1 cellular context compared by ENCODE assay signal in the genomic region with DNA sequence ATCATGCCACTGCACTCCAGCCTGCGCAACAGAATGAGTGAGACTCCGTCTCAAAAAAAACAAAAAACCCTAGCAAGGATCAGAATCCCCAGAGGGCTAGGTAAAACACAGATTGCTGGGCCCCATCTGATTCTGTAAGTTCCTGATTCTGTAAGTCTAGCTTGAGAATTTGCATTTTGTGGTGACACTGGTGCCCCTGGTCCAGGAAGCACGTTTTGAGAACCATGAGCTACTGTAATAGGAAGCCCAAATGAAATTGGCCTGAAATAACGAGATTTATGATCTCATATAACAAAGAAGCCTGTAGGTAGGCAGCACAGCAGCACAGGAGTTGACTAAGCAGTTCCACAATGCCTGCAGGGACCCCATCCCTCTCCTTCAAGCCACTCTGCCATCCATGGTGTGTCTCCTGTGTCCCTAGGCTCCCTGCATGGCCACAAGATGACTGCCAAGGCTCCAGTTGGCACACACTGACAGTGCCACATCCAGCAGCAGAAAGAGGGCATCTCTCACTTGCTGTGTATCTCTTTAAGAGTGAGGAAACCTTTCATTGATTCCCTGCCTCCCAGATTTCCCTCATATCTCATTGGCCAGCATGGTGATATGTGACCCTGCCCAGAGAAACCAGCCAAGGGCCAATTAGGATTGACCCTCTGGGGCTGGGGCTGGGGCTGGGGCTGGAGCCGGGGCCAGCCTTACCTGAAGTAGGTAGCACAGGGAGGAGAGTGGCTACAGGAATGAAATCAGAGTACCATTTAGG.
TF ChIP-seq lines count a peak whose summit lies in the region.

No MANE protein-coding gene starts in this region.

TF ChIP-seq in H1, 55 proteins besides CTCF, POLR2A, EP300 and RAD21:
- TF ChIP-seq RFX5 (IDR thresholded peaks at IDR 0.05; ENCODE audit: borderline replicate concordance, low read depth, low read length) (peak; percentile 45; the same call in 1 of the 2 replicates), CTBP2 (IDR thresholded peaks at IDR 0.05; ENCODE audit: borderline replicate concordance, insufficient read depth, insufficient read length, low read length) (peak; percentile 21), YY1 (IDR thresholded peaks at IDR 0.05; ENCODE audit: low read depth, low read length) (no peak), ZNF274 (IDR thresholded peaks at IDR 0.05; ENCODE audit: borderline replicate concordance, extremely low read depth, low read length) (no peak), TAF7 (optimal IDR thresholded peaks at IDR 0.05; ENCODE audit: borderline replicate concordance, low read depth, low read length) (no peak), FOSL1 (IDR thresholded peaks at IDR 0.05; ENCODE audit: insufficient read depth, low read depth, low read length) (no peak), POU5F1 (IDR thresholded peaks at IDR 0.05; ENCODE audit: low read depth, low read length) (no peak), GTF2F1 (IDR thresholded peaks at IDR 0.05; ENCODE audit: borderline replicate concordance, low read depth, low read length) (no peak), SAP30 (IDR thresholded peaks at IDR 0.05; ENCODE audit: insufficient read depth, insufficient replicate concordance, low read length) (no peak)
